16 cellular contexts compared by ENCODE assay signal in genomic region chr6:110566346-110567125, GRCh38.
DNase-seq lines count a peak whose midpoint lies in the region; ATAC-seq and TF ChIP-seq lines count a peak whose summit lies in the region.
"Had no signal": no experiment of that assay in that cellular context is flagged by ENCODE, and none has a peak within 500 bp of the region (broad histone marks: within the 10 kb centered on the region; RNA-seq: fewer than 3 reads in every experiment).

No MANE protein-coding gene starts in this region.

- peak overlapping the region in 6 of 7 donors; percentile 0 to 85 (median 64) for H3K27ac Mint-ChIP-seq in CD4-positive, alpha-beta memory T cell
- H3K27ac Mint-ChIP-seq: activated CD8-positive, alpha-beta memory T cell treated with anti-CD3 and anti-CD28 coated beads, Interleukin-2, amount 10 ng/mL, durations not matched to agents 7 days and 5 days; activated naive CD4-positive, alpha-beta T cell treated with anti-CD3 and anti-CD28 coated beads, Interleukin-2, amount 50 U/mL, for 24 hours had no signal

- H3F3A ChIP-seq in smooth muscle cell (ENCODE audit: low read depth) = no peaks in the 10 kb centered on the region

- H3K9me3 Mint-ChIP-seq in CD4-positive, alpha-beta memory T cell = peaks cover 0 to 5% (median 0%) of the 10 kb centered on the region in 8 donors
- H3K9me3 Mint-ChIP-seq: activated naive CD4-positive, alpha-beta T cell treated with anti-CD3 and anti-CD28 coated beads, Interleukin-2, amount 50 U/mL, for 24 hours had no signal

- H3K79me1 ChIP-seq in trophoblast cell (ENCODE audit: low read length) = peaks cover 2% of the 10 kb centered on the region

- H3K27ac ChIP-seq in CD4-positive, alpha-beta memory T cell (ENCODE audit: low read depth, low read length) = no peak overlapping the region
- H3K27ac ChIP-seq in SJCRH30 (no peak overlapping the region), left ventricle myocardium inferior (replicated peaks) (peak overlapping the region; percentile 87), trophoblast cell (ENCODE audit: low read depth, low read length) (no peak overlapping the region), ascending aorta (no peak overlapping the region), smooth muscle cell (ENCODE audit: low read depth) (no peak overlapping the region)

- peaks cover 5% of the 10 kb centered on the region for H3K4me1 ChIP-seq in CD4-positive, alpha-beta memory T cell (ENCODE audit: insufficient read depth, low read length)
- H3K4me1 ChIP-seq in SJCRH30 (peaks cover 13% of the 10 kb centered on the region), left ventricle myocardium inferior (peaks cover 23% of the 10 kb centered on the region), trophoblast cell (ENCODE audit: control insufficient read depth in 1 of 2, insufficient read depth in 2 of 2, low read length in 2 of 2) (peaks cover 9 to 10% of the 10 kb centered on the region in 2 experiments), ascending aorta (no peaks in the 10 kb centered on the region), smooth muscle cell (ENCODE audit: low read depth) (no peaks in the 10 kb centered on the region)
- H3K4me1 ChIP-seq: BE2C had no signal

- TF ChIP-seq CTCF in left ventricle myocardium inferior (IDR thresholded peaks at IDR 0.05; ENCODE audit: borderline replicate concordance) = no peak
- TF ChIP-seq CTCF in ascending aorta (IDR thresholded peaks at IDR 0.05) = no peak
- TF ChIP-seq CTCF in smooth muscle cell (IDR thresholded peaks at IDR 0.05; ENCODE audit: borderline replicate concordance, insufficient read depth, poor library complexity, severe bottlenecking) = no peak

- H3K79me2 ChIP-seq in trophoblast cell (ENCODE audit: control insufficient read depth, insufficient read depth, low read length, poor library complexity) = no peaks in the 10 kb centered on the region
- no peaks in the 10 kb centered on the region for H3K79me2 ChIP-seq in smooth muscle cell (ENCODE audit: low read depth)

- no peaks in the 10 kb centered on the region for H3K9me3 ChIP-seq in CD4-positive, alpha-beta memory T cell (ENCODE audit: control insufficient read depth in 1 of 2, low read length in 2 of 2)
- H3K9me3 ChIP-seq in SJCRH30 (replicated peaks) (no peaks in the 10 kb centered on the region), left ventricle myocardium inferior (replicated peaks) (peaks cover 3% of the 10 kb centered on the region), trophoblast cell (ENCODE audit: insufficient read depth, low read depth, low read length) (peaks cover 4% of the 10 kb centered on the region), ascending aorta (no peaks in the 10 kb centered on the region), smooth muscle cell (replicated peaks; ENCODE audit: low read depth) (no peaks in the 10 kb centered on the region)
- H3K9me3 ChIP-seq: BE2C had no signal

- H2AK5ac ChIP-seq in trophoblast cell (ENCODE audit: low read length) = no peak overlapping the region

- H3K18ac ChIP-seq in trophoblast cell (ENCODE audit: low read length) = no peak overlapping the region

- H3K23ac ChIP-seq in trophoblast cell (ENCODE audit: low read length) = no peak overlapping the region

- CTCF ChIA-PET in CD4-positive, alpha-beta memory T cell (lab: Charles Lee; ENCODE audit: partially characterized antibody) = no interaction called here

- no peak overlapping the region for H4K8ac ChIP-seq in trophoblast cell (ENCODE audit: low read depth, low read length)

- POLR2A ChIA-PET in CD4-positive, alpha-beta memory T cell (lab: Charles Lee; ENCODE audit: partially characterized antibody) = no interaction called here

- H2BK5ac ChIP-seq in trophoblast cell (ENCODE audit: low read depth, low read length, poor library complexity) = no peak overlapping the region

- WGBS in trophoblast cell (ENCODE audit: extremely low coverage, insufficient coverage, insufficient read length) = no CpG with 5 or more reads among the region's 7 CpGs
- 59% methylated on average over 7 of the region's 7 CpGs for WGBS in smooth muscle cell (ENCODE audit: low lambda C conversion rate)

- intact Hi-C loops in CD4-positive, alpha-beta memory T cell (cut with micrococcal nuclease) = no loop called here
- intact Hi-C loops in left ventricle myocardium inferior (cut with micrococcal nuclease) (no loop called here), ascending aorta (cut with DNase I) (no loop called here)

- H2BK120ac ChIP-seq in trophoblast cell (ENCODE audit: insufficient read depth, low read length, poor library complexity) = peak overlapping the region; percentile 1

- H2AFZ ChIP-seq in trophoblast cell (ENCODE audit: insufficient read depth, low read length, poor library complexity) = no peak overlapping the region
- H2AFZ ChIP-seq in smooth muscle cell (ENCODE audit: low read depth) = no peak overlapping the region

- H2BK12ac ChIP-seq in trophoblast cell (ENCODE audit: low read length) = no peak overlapping the region

- no peak overlapping the region for H4K12ac ChIP-seq in trophoblast cell (ENCODE audit: low read depth, low read length)

- peak overlapping the region; percentile 25 for H3K4me2 ChIP-seq in trophoblast cell (ENCODE audit: low read length)
- H3K4me2 ChIP-seq in smooth muscle cell = no peak overlapping the region

- no peak overlapping the region for H3K4me3 Mint-ChIP-seq in CD4-positive, alpha-beta memory T cell
- H3K4me3 Mint-ChIP-seq: activated CD8-positive, alpha-beta memory T cell treated with anti-CD3 and anti-CD28 coated beads, Interleukin-2, amount 10 ng/mL, durations not matched to agents 7 days and 5 days; activated naive CD4-positive, alpha-beta T cell treated with anti-CD3 and anti-CD28 coated beads, Interleukin-2, amount 50 U/mL, for 24 hours had no signal

- H4K20me1 ChIP-seq in smooth muscle cell (ENCODE audit: low read depth) = no peaks in the 10 kb centered on the region

- ATAC-seq in GM19023 (IDR thresholded peaks at IDR 0.05; ENCODE audit: unreplicated experiment) = no peak
- ATAC-seq in GM21619 (IDR thresholded peaks at IDR 0.05; ENCODE audit: unreplicated experiment) = no peak
- ATAC-seq: activated CD8-positive, alpha-beta memory T cell treated with anti-CD3 and anti-CD28 coated beads, Interleukin-2, amount 10 ng/mL, durations not matched to agents 7 days and 5 days had no signal

- no peaks in the 10 kb centered on the region for H3K27me3 Mint-ChIP-seq in CD4-positive, alpha-beta memory T cell
- H3K27me3 Mint-ChIP-seq: activated CD8-positive, alpha-beta memory T cell treated with anti-CD3 and anti-CD28 coated beads, Interleukin-2, amount 10 ng/mL, durations not matched to agents 7 days and 5 days; activated naive CD4-positive, alpha-beta T cell treated with anti-CD3 and anti-CD28 coated beads, Interleukin-2, amount 50 U/mL, for 24 hours had no signal

- no peak overlapping the region for H3K4ac ChIP-seq in trophoblast cell (ENCODE audit: low read depth, low read length)

- H3K14ac ChIP-seq in trophoblast cell (ENCODE audit: low read length) = no peak overlapping the region

- no peaks in the 10 kb centered on the region for H3K36me3 ChIP-seq in CD4-positive, alpha-beta memory T cell (ENCODE audit: insufficient read depth, low read length)
- no peaks in the 10 kb centered on the region for H3K36me3 ChIP-seq in SJCRH30
- H3K36me3 ChIP-seq in left ventricle myocardium inferior = no peaks in the 10 kb centered on the region
- H3K36me3 ChIP-seq in trophoblast cell (ENCODE audit: control insufficient read depth in 1 of 2, insufficient read depth in 2 of 2, low read length in 2 of 2) = no peaks in the 10 kb centered on the region
- H3K36me3 ChIP-seq in ascending aorta = no peaks in the 10 kb centered on the region
- no peaks in the 10 kb centered on the region for H3K36me3 ChIP-seq in smooth muscle cell (ENCODE audit: low read depth)
- H3K36me3 ChIP-seq: BE2C had no signal

- no peaks in the 10 kb centered on the region for H3K36me3 Mint-ChIP-seq in CD4-positive, alpha-beta memory T cell
- H3K36me3 Mint-ChIP-seq: activated CD8-positive, alpha-beta memory T cell treated with anti-CD3 and anti-CD28 coated beads, Interleukin-2, amount 10 ng/mL, durations not matched to agents 7 days and 5 days; activated naive CD4-positive, alpha-beta T cell treated with anti-CD3 and anti-CD28 coated beads, Interleukin-2, amount 50 U/mL, for 24 hours had no signal

- no peaks in the 10 kb centered on the region for H3K27me3 ChIP-seq in CD4-positive, alpha-beta memory T cell (ENCODE audit: insufficient read depth, low read length)
- no peaks in the 10 kb centered on the region for H3K27me3 ChIP-seq in SJCRH30
- H3K27me3 ChIP-seq in left ventricle myocardium inferior (ENCODE audit: low read depth) = no peaks in the 10 kb centered on the region
- H3K27me3 ChIP-seq in trophoblast cell (ENCODE audit: insufficient read depth, low read length) = no peaks in the 10 kb centered on the region
- H3K27me3 ChIP-seq in ascending aorta = no peaks in the 10 kb centered on the region
- no peaks in the 10 kb centered on the region for H3K27me3 ChIP-seq in smooth muscle cell (ENCODE audit: low read depth)
- H3K27me3 ChIP-seq: BE2C had no signal

- no peak for DNase-seq in CD4-positive, alpha-beta memory T cell
- peak; percentile 29 to 51 for DNase-seq in SJCRH30
- DNase-seq in left ventricle myocardium inferior = peak; percentile 35
- peak; percentile 20 to 60 for DNase-seq in trophoblast cell
- DNase-seq in ascending aorta (ENCODE audit: low spot score in 2 of 2) = no peak
- DNase-seq in smooth muscle cell (lab: John Stamatoyannopoulos, UW; ENCODE audit: unreplicated experiment) = no peak
- DNase-seq: activated CD8-positive, alpha-beta memory T cell treated with anti-CD3 and anti-CD28 coated beads, Interleukin-2, amount 10 ng/mL, durations not matched to agents 7 days and 5 days; BE2C; GDM1; NCI-H446; nucleus accumbens; SHP77; stimulated activated CD4-positive, alpha-beta T cell treated with anti-CD3 and anti-CD28 coated beads, Interleukin-1b, Interleukin-23, amount 100 ng/mL, for 48 hours had no signal

- no peak overlapping the region for H3K4me3 ChIP-seq in CD4-positive, alpha-beta memory T cell (ENCODE audit: low read length in 2 of 2)
- H3K4me3 ChIP-seq in SJCRH30 (no peak overlapping the region), left ventricle myocardium inferior (no peak overlapping the region), trophoblast cell (ENCODE audit: low read depth, low read length) (no peak overlapping the region), ascending aorta (no peak overlapping the region), smooth muscle cell (no peak overlapping the region)

- H3K9ac ChIP-seq in trophoblast cell (ENCODE audit: low read length) (no peak overlapping the region), smooth muscle cell (ENCODE audit: low read depth) (no peak overlapping the region)

- H3K4me1 Mint-ChIP-seq in CD4-positive, alpha-beta memory T cell = peaks cover 15 to 30% (median 22%) of the 10 kb centered on the region in 4 donors

- H4K91ac ChIP-seq in trophoblast cell (ENCODE audit: low read depth, low read length) = peak overlapping the region; percentile 45

Comparison
In these comparisons a context has a peak if more than half of its experiments do, and no peak if none do; other contexts are left out.
1. DNase-seq: peak in SJCRH30 (2 of 2), left ventricle myocardium inferior (single experiment) and trophoblast cell (2 of 2); none in CD4-positive, alpha-beta memory T cell (0 of 5), ascending aorta (0 of 2) and smooth muscle cell (single experiment).